ENCODE assay signal across 1 cellular context in genomic region chr9:33211695-33212393, GRCh38.
TF ChIP-seq lines count a peak whose summit lies in the region.

No MANE protein-coding gene starts in this region.

TF ChIP-seq in HCT116, 20 proteins besides CTCF, POLR2A, EP300 and RAD21 (continued from another document):
- TF ChIP-seq CEBPB (IDR thresholded peaks at IDR 0.05; ENCODE audit: low read depth) (peak; percentile 43; the same call in 1 of the 2 replicates), ELF1 (IDR thresholded peaks at IDR 0.05; ENCODE audit: borderline replicate concordance, low read depth) (no peak), SRF (IDR thresholded peaks at IDR 0.05; ENCODE audit: low read depth) (no peak), EGR1 (IDR thresholded peaks at IDR 0.05; ENCODE audit: low read depth) (no peak), SP1 (IDR thresholded peaks at IDR 0.05; ENCODE audit: low read depth) (no peak; the same call in 1 of the 2 replicates), REST (IDR thresholded peaks at IDR 0.05; ENCODE audit: low read depth) (no peak), MAX (IDR thresholded peaks at IDR 0.05) (peak; percentile 62), FOSL1 (IDR thresholded peaks at IDR 0.05; ENCODE audit: low read depth) (peak; percentile 56; the same call in 1 of the 2 replicates), TCF7L2 (IDR thresholded peaks at IDR 0.05; ENCODE audit: borderline replicate concordance, extremely low read depth, insufficient read depth, insufficient read length) (no peak), EZH2phosphoT487 (IDR thresholded peaks at IDR 0.05; ENCODE audit: borderline replicate concordance) (no peak), POLR2AphosphoS5 (IDR thresholded peaks at IDR 0.05; ENCODE audit: low read depth, low read length) (no peak)
